In the genomic region with DNA sequence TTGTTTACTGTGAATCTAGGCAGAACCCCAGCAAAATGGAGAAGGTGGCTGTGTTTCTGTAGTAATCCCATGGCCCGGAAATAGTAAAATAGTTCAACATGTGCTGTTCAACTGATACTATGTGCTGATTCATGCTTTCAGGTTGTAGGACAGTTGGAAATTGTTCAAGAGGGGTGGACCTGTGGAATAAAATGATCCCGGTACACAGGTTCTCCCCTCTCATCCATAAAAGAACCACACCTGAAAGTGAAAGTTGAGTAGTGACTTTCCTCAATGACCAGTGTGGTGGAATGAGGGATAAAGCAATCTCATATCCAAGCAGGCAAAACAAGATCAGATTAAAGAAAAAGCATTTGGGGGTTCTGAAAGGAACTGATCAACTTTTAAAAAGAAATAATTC, we compare ENCODE assay signal across 20 cellular contexts.
DNase-seq lines count a peak whose midpoint lies in the region; ATAC-seq and TF ChIP-seq lines count a peak whose summit lies in the region.
"Had no signal": no experiment of that assay in that cellular context is flagged by ENCODE, and none has a peak within 500 bp of the region (broad histone marks: within the 10 kb centered on the region; RNA-seq: fewer than 3 reads in every experiment).

No MANE protein-coding gene starts in this region.

- ATAC-seq in body of pancreas = peak; percentile 18
- ATAC-seq in mucosa of descending colon = peak; percentile 87
- no peak for ATAC-seq in HG02571 (IDR thresholded peaks at IDR 0.05; ENCODE audit: unreplicated experiment)
- no peak for ATAC-seq in sciatic nerve
- ATAC-seq in SK-N-SH treated with all-trans-retinoic acid at 6 μM for 48 hours = no peak
- ATAC-seq: HCT116 had no signal

- WGBS in body of pancreas, 2 donors = 36 to 46% methylated on average over 2 of the region's 2 CpGs

- no peak for TF ChIP-seq POLR2A in body of pancreas (IDR thresholded peaks at IDR 0.05)

- DNase-seq in HT1080 (ENCODE audit: low read depth) = peak; percentile 6
- no peak for DNase-seq in body of pancreas
- DNase-seq in mucosa of descending colon = peak in 1 of 3 donors; percentile 20
- DNase-seq in sciatic nerve (ENCODE audit: low spot score) = no peak
- no peak for DNase-seq in NCI-H524 (lab: John Stamatoyannopoulos, UW)
- DNase-seq: ACHN; Caco-2; CD4-positive, alpha-beta T cell; DMS153; DMS79; GF-D8; GOT3; H7; HFFc6; KG1 had no signal

- H3K4me3 ChIP-seq in body of pancreas = no peak overlapping the region
- no peak overlapping the region for H3K4me3 ChIP-seq in mucosa of descending colon

- no peaks in the 10 kb centered on the region for H3K27me3 ChIP-seq in body of pancreas

- TF ChIP-seq CTCF in body of pancreas (IDR thresholded peaks at IDR 0.05) = no peak
- no peak for TF ChIP-seq CTCF in mucosa of descending colon (IDR thresholded peaks at IDR 0.05)

- no peak overlapping the region for H3K27ac ChIP-seq in body of pancreas
- H3K27ac ChIP-seq: C4-2B, HL-60 had no signal

- no peaks in the 10 kb centered on the region for H3K9me3 ChIP-seq in body of pancreas
- H3K9me3 ChIP-seq in mucosa of descending colon = no peaks in the 10 kb centered on the region
- H3K9me3 ChIP-seq: Caco-2 had no signal

- intact Hi-C loops in body of pancreas (cut with DNase I) (no loop called here), mucosa of descending colon (cut with DNase I, micrococcal nuclease) (no loop called here), sciatic nerve (cut with DNase I) (no loop called here)

- H3K4me1 ChIP-seq in body of pancreas (no peaks in the 10 kb centered on the region), mucosa of descending colon (ENCODE audit: low read depth) (no peaks in the 10 kb centered on the region)
- H3K4me1 ChIP-seq: Caco-2 had no signal

- H3K36me3 ChIP-seq in body of pancreas (replicated peaks in 1 of 2; ENCODE audit: insufficient read depth in 1 of 2, low read depth in 2 of 2) (no peaks in the 10 kb centered on the region), mucosa of descending colon (ENCODE audit: low read depth) (no peaks in the 10 kb centered on the region)

TF ChIP-seq in SK-N-SH treated with all-trans-retinoic acid at 6 μM for 48 hours, 23 proteins besides CTCF, POLR2A, EP300 and RAD21:
- TF ChIP-seq ZNF70 (CRISPR knock-in tag; IDR thresholded peaks at IDR 0.05) = no peak
- no peak for TF ChIP-seq GLIS3 (CRISPR knock-in tag; IDR thresholded peaks at IDR 0.05)
- TF ChIP-seq ISL1 (CRISPR knock-in tag; IDR thresholded peaks at IDR 0.05) = no peak
- no peak for TF ChIP-seq PPARA (CRISPR knock-in tag; IDR thresholded peaks at IDR 0.05; ENCODE audit: borderline replicate concordance)
- no peak for TF ChIP-seq ESRRG (CRISPR knock-in tag; IDR thresholded peaks at IDR 0.05)
- TF ChIP-seq RARB (CRISPR knock-in tag; IDR thresholded peaks at IDR 0.05) = no peak
- no peak for TF ChIP-seq CSDC2 (CRISPR knock-in tag; IDR thresholded peaks at IDR 0.05)
- no peak for TF ChIP-seq ZNF565 (CRISPR knock-in tag; conservative IDR thresholded peaks at IDR 0.05; ENCODE audit: low read depth)
- TF ChIP-seq, protein P1, sequence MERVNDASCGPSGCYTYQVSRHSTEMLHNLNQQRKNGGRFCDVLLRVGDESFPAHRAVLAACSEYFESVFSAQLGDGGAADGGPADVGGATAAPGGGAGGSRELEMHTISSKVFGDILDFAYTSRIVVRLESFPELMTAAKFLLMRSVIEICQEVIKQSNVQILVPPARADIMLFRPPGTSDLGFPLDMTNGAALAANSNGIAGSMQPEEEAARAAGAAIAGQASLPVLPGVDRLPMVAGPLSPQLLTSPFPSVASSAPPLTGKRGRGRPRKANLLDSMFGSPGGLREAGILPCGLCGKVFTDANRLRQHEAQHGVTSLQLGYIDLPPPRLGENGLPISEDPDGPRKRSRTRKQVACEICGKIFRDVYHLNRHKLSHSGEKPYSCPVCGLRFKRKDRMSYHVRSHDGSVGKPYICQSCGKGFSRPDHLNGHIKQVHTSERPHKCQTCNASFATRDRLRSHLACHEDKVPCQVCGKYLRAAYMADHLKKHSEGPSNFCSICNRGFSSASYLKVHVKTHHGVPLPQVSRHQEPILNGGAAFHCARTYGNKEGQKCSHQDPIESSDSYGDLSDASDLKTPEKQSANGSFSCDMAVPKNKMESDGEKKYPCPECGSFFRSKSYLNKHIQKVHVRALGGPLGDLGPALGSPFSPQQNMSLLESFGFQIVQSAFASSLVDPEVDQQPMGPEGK (CRISPR knock-in tag; IDR thresholded peaks at IDR 0.05; ENCODE audit: borderline replicate concordance) = no peak

Comparison
In these comparisons a context has a peak if more than half of its experiments do, and no peak if none do; other contexts are left out.
1. ATAC-seq: peak in body of pancreas (single experiment) and mucosa of descending colon (single experiment); none in HG02571 (single experiment), sciatic nerve (single experiment) and SK-N-SH treated with all-trans-retinoic acid at 6 μM for 48 hours (single experiment).